In genomic region chr9:78857371-78858225, GRCh38 we compare ENCODE assay signal across 30 cellular contexts.
DNase-seq lines count a peak whose midpoint lies in the region; ATAC-seq, FAIRE-seq and TF ChIP-seq lines count a peak whose summit lies in the region.
"Had no signal": no experiment of that assay in that cellular context is flagged by ENCODE, and none has a peak within 500 bp of the region (broad histone marks: within the 10 kb centered on the region; RNA-seq: fewer than 3 reads in every experiment).

No MANE protein-coding gene starts in this region.

- H3K36me3 ChIP-seq in kidney (ENCODE audit: control insufficient read depth in 1 of 2, insufficient read depth in 2 of 2, low read length in 2 of 2): no peaks in the 10 kb centered on the region
- H3K36me3 ChIP-seq in SJCRH30: no peaks in the 10 kb centered on the region
- H3K36me3 ChIP-seq: adrenal gland, brain microvascular endothelial cell, colonic mucosa, Peyer's patch, SJSA1, stomach, tibial nerve had no signal

- H3K4me1 ChIP-seq in kidney (ENCODE audit: control insufficient read depth in 1 of 2, insufficient read depth in 1 of 2, low read depth in 1 of 2, low read length in 2 of 2): no peaks in the 10 kb centered on the region
- H3K4me1 ChIP-seq in SJCRH30: no peaks in the 10 kb centered on the region
- H3K4me1 ChIP-seq: adrenal gland, colonic mucosa, Peyer's patch, stomach, tibial nerve had no signal

- intact Hi-C loops in kidney (cut with DNase I): no loop called here

- H3K9ac ChIP-seq in kidney (ENCODE audit: low read length in 2 of 2): no peak overlapping the region
- H3K9ac ChIP-seq: KMS-11 had no signal

- no peaks in the 10 kb centered on the region for H3K9me3 Mint-ChIP-seq in type B pancreatic cell
- H3K9me3 Mint-ChIP-seq: activated T-cell treated with anti-CD3 and anti-CD28 coated beads, Interleukin-2, amount 50 U/mL, for 4 hours; nephron had no signal

- H3K4me1 Mint-ChIP-seq in type B pancreatic cell (ENCODE audit: unreplicated experiment): peaks cover 24% of the 10 kb centered on the region
- H3K4me1 Mint-ChIP-seq: CD8-positive, alpha-beta memory T cell; nephron had no signal

- no peak overlapping the region for H3K4me3 ChIP-seq in kidney (ENCODE audit: low read length in 2 of 2)
- no peak overlapping the region for H3K4me3 ChIP-seq in SJCRH30
- H3K4me3 ChIP-seq: adrenal gland, colonic mucosa, mucosa of descending colon, Peyer's patch, SJSA1, stomach, tibial nerve had no signal

- H3K4me3 Mint-ChIP-seq in type B pancreatic cell: peak overlapping the region; percentile 13
- H3K4me3 Mint-ChIP-seq: activated T-cell treated with anti-CD3 and anti-CD28 coated beads, Interleukin-2, amount 50 U/mL, for 4 hours; CD8-positive, alpha-beta memory T cell; nephron had no signal

- no peaks in the 10 kb centered on the region for H3K9me3 ChIP-seq in kidney (ENCODE audit: control insufficient read depth in 1 of 2, low read length in 2 of 2)
- H3K9me3 ChIP-seq in SJCRH30 (replicated peaks): no peaks in the 10 kb centered on the region
- H3K9me3 ChIP-seq: adrenal gland, colonic mucosa, mucosa of descending colon, Peyer's patch, SJSA1, stomach, tibial nerve had no signal

- peaks cover 70% of the 10 kb centered on the region for H3K27me3 Mint-ChIP-seq in type B pancreatic cell
- H3K27me3 Mint-ChIP-seq: CD8-positive, alpha-beta memory T cell had no signal

- H3K27me3 ChIP-seq in SJCRH30: no peaks in the 10 kb centered on the region
- H3K27me3 ChIP-seq: adrenal gland, brain microvascular endothelial cell, colonic mucosa, Peyer's patch, SJSA1, stomach, tibial nerve had no signal

- no peak overlapping the region for H3K27ac Mint-ChIP-seq in type B pancreatic cell
- H3K27ac Mint-ChIP-seq: CD8-positive, alpha-beta memory T cell; nephron; progenitor cell of endocrine pancreas had no signal

- H3K27ac ChIP-seq in kidney (ENCODE audit: low read depth in 2 of 2, low read length in 2 of 2): no peak overlapping the region
- H3K27ac ChIP-seq in SJCRH30: no peak overlapping the region
- H3K27ac ChIP-seq: 22Rv1, adrenal gland, brain microvascular endothelial cell, colonic mucosa, KMS-11, Peyer's patch, stomach, tibial nerve had no signal

- TF ChIP-seq CTCF in kidney (IDR thresholded peaks at IDR 0.05; ENCODE audit: borderline replicate concordance, extremely low read depth, insufficient read depth) (no peak), type B pancreatic cell (conservative IDR thresholded peaks at IDR 0.05) (no peak)

- no peak for FAIRE-seq in kidney (lab: Jason Lieb, UNC)
- FAIRE-seq: GM18507 had no signal

- DNase-seq in NCI-H187 treated with DMSO at 0.1 percent for 48 hours (lab: John Stamatoyannopoulos, UW): peak; percentile 18
- no peak for DNase-seq in NCI-H187 (lab: John Stamatoyannopoulos, UW)
- peak; percentile 87 for DNase-seq in SK-N-DZ (ENCODE audit: low spot score)
- peak; percentile 45 for DNase-seq in kidney
- DNase-seq in type B pancreatic cell (ENCODE audit: extremely low spot score, unreplicated experiment): no peak
- DNase-seq in SJCRH30: no peak
- DNase-seq in NCI-H1105 treated with DMSO at 0.1 percent for 48 hours (lab: John Stamatoyannopoulos, UW): no peak
- DNase-seq: activated CD4-positive, alpha-beta T cell treated with anti-CD3 and anti-CD28 coated beads for 48 hours; activated naive CD4-positive, alpha-beta T cell; activated T-cell treated with anti-CD3 and anti-CD28 coated beads, Interleukin-2, amount 50 U/mL, for 4 hours; adrenal gland; AML-193; brain microvascular endothelial cell; CD8-positive, alpha-beta memory T cell; colonic mucosa; DMS53; mucosa of descending colon; NCI-H2029 treated with DMSO at 0.1 percent for 48 hours; NCI-H524; Peyer's patch; stomach; T-helper 2 cell had no signal

- no peak for ATAC-seq in GM19452 (IDR thresholded peaks at IDR 0.05; ENCODE audit: unreplicated experiment)
- ATAC-seq: activated T-cell treated with anti-CD3 and anti-CD28 coated beads, Interleukin-2, amount 50 U/mL, for 4 hours; mucosa of descending colon had no signal

- H3K36me3 Mint-ChIP-seq in type B pancreatic cell: no peaks in the 10 kb centered on the region
- H3K36me3 Mint-ChIP-seq: CD8-positive, alpha-beta memory T cell had no signal

Comparison
In these comparisons a context has a peak if more than half of its experiments do, and no peak if none do; other contexts are left out.
1. DNase-seq: peak in NCI-H187 treated with DMSO at 0.1 percent for 48 hours (single experiment), SK-N-DZ (single experiment) and kidney (single experiment); none in NCI-H187 (0 of 2), type B pancreatic cell (single experiment), SJCRH30 (0 of 2) and NCI-H1105 treated with DMSO at 0.1 percent for 48 hours (single experiment).